In genomic region chr19:50601407-50602088, GRCh38 we compare ENCODE assay signal across 1 cellular context.
TF ChIP-seq lines count a peak whose summit lies in the region.

No MANE protein-coding gene starts in this region.

TF ChIP-seq in K562, 482 proteins besides CTCF, POLR2A, EP300 and RAD21 (continued from another document and continues in another):
- TF ChIP-seq MGA (IDR thresholded peaks at IDR 0.05): peak; percentile 24; the same call in 1 of the 2 replicates
- TF ChIP-seq SFPQ (IDR thresholded peaks at IDR 0.05; ENCODE audit: low read depth, low read length): no peak
- no peak for TF ChIP-seq ZNF449 (CRISPR knock-in tag; IDR thresholded peaks at IDR 0.05)
- 0 out of 2 replicates have a peak, but pooled peaks have one; percentile 65 for TF ChIP-seq HEY1 (CRISPR knock-in tag; IDR thresholded peaks at IDR 0.05; ENCODE audit: borderline replicate concordance)
- peak; percentile 91 for TF ChIP-seq JUND (IDR thresholded peaks at IDR 0.05; ENCODE audit: borderline replicate concordance, low read depth, low read length)
- TF ChIP-seq JUND (tag; IDR thresholded peaks at IDR 0.05; ENCODE audit: borderline replicate concordance, low read depth, low read length): peak; percentile 93; the same call in 2 of the 3 replicates
- TF ChIP-seq NR2C2 (CRISPR knock-in tag; IDR thresholded peaks at IDR 0.05): no peak
- TF ChIP-seq NR2C2 (tag; IDR thresholded peaks at IDR 0.05): peak; percentile 51; the same call in 1 of the 2 replicates
- no peak for TF ChIP-seq ZNF197 (CRISPR knock-in tag; IDR thresholded peaks at IDR 0.05; ENCODE audit: low read depth)
- TF ChIP-seq BACH1 (tag; IDR thresholded peaks at IDR 0.05): peak; percentile 54; the same call in 1 of the 2 replicates
- no peak for TF ChIP-seq HINFP (tag; conservative IDR thresholded peaks at IDR 0.05; ENCODE audit: low read depth)
- TF ChIP-seq STAT5A (IDR thresholded peaks at IDR 0.05; ENCODE audit: borderline replicate concordance, low read length): peak; percentile 91
- TF ChIP-seq KLF16 (IDR thresholded peaks at IDR 0.05): peak; percentile 97
- TF ChIP-seq TBL1XR1 (IDR thresholded peaks at IDR 0.05; ENCODE audit: low read length in 2 of 2): peak in 1 of 2 experiments; percentile 96; a peak in 2 of 4 replicates
- no peak for TF ChIP-seq NKRF (IDR thresholded peaks at IDR 0.05; ENCODE audit: borderline replicate concordance)
- peak; percentile 87 for TF ChIP-seq MBD2 (IDR thresholded peaks at IDR 0.05; ENCODE audit: borderline replicate concordance, low read depth)
- peak; percentile 93 for TF ChIP-seq BCOR (IDR thresholded peaks at IDR 0.05)
- peak; percentile 55; the same call in 1 of the 2 replicates for TF ChIP-seq NR2C1 (IDR thresholded peaks at IDR 0.05)
- TF ChIP-seq NR2C1 (tag; IDR thresholded peaks at IDR 0.05): no peak; the same call in 1 of the 2 replicates
- TF ChIP-seq ZNF764 (CRISPR knock-in tag; IDR thresholded peaks at IDR 0.05; ENCODE audit: low read depth): no peak
- TF ChIP-seq DPF2 (IDR thresholded peaks at IDR 0.05): peak; percentile 100
- TF ChIP-seq RBM15 (IDR thresholded peaks at IDR 0.05; ENCODE audit: insufficient read depth, low read length): no peak
- TF ChIP-seq NFATC3 (IDR thresholded peaks at IDR 0.05): peak; percentile 61; the same call in 1 of the 2 replicates
- TF ChIP-seq SMAD4 (CRISPR knock-in tag; conservative IDR thresholded peaks at IDR 0.05): peak; percentile 96
- peak in 1 of 2 experiments; percentile 78; a peak in 2 of 4 replicates for TF ChIP-seq MAZ (CRISPR knock-in tag; conservative IDR thresholded peaks at IDR 0.05 in 1 of 2, IDR thresholded peaks at IDR 0.05 in 1 of 2)
- TF ChIP-seq MXI1 (IDR thresholded peaks at IDR 0.05; ENCODE audit: low read depth, low read length): no peak
- TF ChIP-seq ZNF583 (CRISPR knock-in tag; IDR thresholded peaks at IDR 0.05): no peak
- peak; percentile 91 for TF ChIP-seq GATAD2A (IDR thresholded peaks at IDR 0.05)
- TF ChIP-seq ARID1B (IDR thresholded peaks at IDR 0.05): peak; percentile 100
- TF ChIP-seq PHTF2 (CRISPR knock-in tag; IDR thresholded peaks at IDR 0.05): no peak
- no peak for TF ChIP-seq ZBTB8A (IDR thresholded peaks at IDR 0.05; ENCODE audit: partially characterized antibody)
- peak; percentile 82 for TF ChIP-seq MEF2D (tag; conservative IDR thresholded peaks at IDR 0.05; ENCODE audit: low read depth)
- peak; percentile 81 for TF ChIP-seq CEBPB (tag; IDR thresholded peaks at IDR 0.05)
- TF ChIP-seq THAP12 (CRISPR knock-in tag; IDR thresholded peaks at IDR 0.05): no peak
- TF ChIP-seq ZNF395 (CRISPR knock-in tag; IDR thresholded peaks at IDR 0.05): peak; percentile 90
- no peak for TF ChIP-seq CHD1 (IDR thresholded peaks at IDR 0.05; ENCODE audit: low read length)
- TF ChIP-seq GABPA (tag; conservative IDR thresholded peaks at IDR 0.05; ENCODE audit: low read depth): peak; percentile 69
- no peak for TF ChIP-seq ZNF212 (CRISPR knock-in tag; IDR thresholded peaks at IDR 0.05)
